ENCODE assay signal across 1 cellular context in genomic region chr6:158796353-158796752, GRCh38.
TF ChIP-seq lines count a peak whose summit lies in the region.

No MANE protein-coding gene starts in this region.

TF ChIP-seq in GM12878, 131 proteins besides CTCF, POLR2A, EP300 and RAD21:
- TF ChIP-seq MXI1 (IDR thresholded peaks at IDR 0.05; ENCODE audit: low read depth, low read length) = no peak
- TF ChIP-seq CBFB (IDR thresholded peaks at IDR 0.05; ENCODE audit: low read depth) = no peak
- TF ChIP-seq JUND (IDR thresholded peaks at IDR 0.05; ENCODE audit: low read depth, low read length) = no peak
- TF ChIP-seq SMC3 (IDR thresholded peaks at IDR 0.05; ENCODE audit: borderline replicate concordance, low read length) = no peak
- TF ChIP-seq CREM (IDR thresholded peaks at IDR 0.05; ENCODE audit: low read depth) = no peak
- TF ChIP-seq IRF3 (IDR thresholded peaks at IDR 0.05) = no peak
- TF ChIP-seq E2F8 (IDR thresholded peaks at IDR 0.05; ENCODE audit: low read depth, partially characterized antibody) = no peak
- no peak for TF ChIP-seq POLR2AphosphoS2 (IDR thresholded peaks at IDR 0.05; ENCODE audit: low read depth, low read length)
- no peak for TF ChIP-seq NRF1 (conservative IDR thresholded peaks at IDR 0.05; ENCODE audit: low read depth, low read length)
